19 cellular contexts compared by ENCODE assay signal in genomic region chr18:69969491-69969890, GRCh38. TPM values are rescaled to one million over a fixed set of nuclear protein-coding genes. Genes with fewer than 3 reads are reported as not detected.
DNase-seq lines count a peak whose midpoint lies in the region; ATAC-seq and TF ChIP-seq lines count a peak whose summit lies in the region.
"Had no signal": no experiment of that assay in that cellular context is flagged by ENCODE, and none has a peak within 500 bp of the region (broad histone marks: within the 10 kb centered on the region; RNA-seq: fewer than 3 reads in every experiment).

No MANE protein-coding gene starts in this region.

- no peak overlapping the region for H3K9ac ChIP-seq in adipocyte (ENCODE audit: low read length)

- H3K4me3 ChIP-seq in AG10803 (ENCODE audit: low read length) (no peak overlapping the region), adipocyte (ENCODE audit: low read length) (no peak overlapping the region), fibroblast of the aortic adventitia (ENCODE audit: low read depth, low read length) (no peak overlapping the region)
- H3K4me3 ChIP-seq: GM23338, K562, Peyer's patch had no signal

- H3K9me3 ChIP-seq in adipocyte (ENCODE audit: control insufficient read depth, low read length), result peaks cover 6% of the 10 kb centered on the region
- H3K9me3 ChIP-seq: Caco-2, Peyer's patch had no signal

- no peak for ATAC-seq in HG02798 (IDR thresholded peaks at IDR 0.05; ENCODE audit: poor library complexity, unreplicated experiment)
- ATAC-seq: GM23338, K562, T-cell had no signal

- H3K36me3 ChIP-seq in adipocyte (ENCODE audit: control insufficient read depth, insufficient read depth, low read length, severe bottlenecking), result no peaks in the 10 kb centered on the region
- H3K36me3 ChIP-seq: Peyer's patch had no signal

- H3K4me1 ChIP-seq in adipocyte (ENCODE audit: control insufficient read depth, insufficient read depth, low read length), result peaks cover 6% of the 10 kb centered on the region
- H3K4me1 ChIP-seq: Caco-2, Peyer's patch had no signal

- no peak for TF ChIP-seq CTCF in AG10803 (conservative IDR thresholded peaks at IDR 0.05; ENCODE audit: low read length)
- TF ChIP-seq CTCF in fibroblast of the aortic adventitia (IDR thresholded peaks at IDR 0.05; ENCODE audit: insufficient read depth, low read length), result no peak

- no peaks in the 10 kb centered on the region for H3K27me3 ChIP-seq in adipocyte (replicated peaks; ENCODE audit: control insufficient read depth, insufficient read depth, low read length)
- H3K27me3 ChIP-seq: Peyer's patch had no signal

- DNase-seq in AG10803 (ENCODE audit: low read depth), result peak; percentile 52
- peak; percentile 80 for DNase-seq in GF-D8 (lab: John Stamatoyannopoulos, UW)
- peak; percentile 54 for DNase-seq in adipocyte (ENCODE audit: low read depth)
- peak; percentile 37 for DNase-seq in fibroblast of the aortic adventitia (ENCODE audit: low read depth)
- no peak for DNase-seq in NCI-H1092 (lab: John Stamatoyannopoulos, UW)
- no peak for DNase-seq in medulla oblongata (ENCODE audit: extremely low spot score)
- DNase-seq: AML-193; Caco-2; CD4-positive, CD25-positive, alpha-beta regulatory T cell; HCEC 1CT; NCI-H1436; NCI-H1930; NCI-H2171; NCI-H526; Peyer's patch; T-cell had no signal

RNA-seq across cellular contexts. Expression of gene CD226, which starts 21.8 kb away (rescaled TPM):
- total RNA-seq in fibroblast of the aortic adventitia (ENCODE audit: low replicate concordance), result 0.08 and 0.99 TPM in 2 replicates
- total RNA-seq: GM23338 had no signal

Comparison
In these comparisons a context has a peak if more than half of its experiments do, and no peak if none do; other contexts are left out.
1. DNase-seq: peak in AG10803 (single experiment), GF-D8 (single experiment), adipocyte (single experiment) and fibroblast of the aortic adventitia (single experiment); none in NCI-H1092 (single experiment) and medulla oblongata (single experiment).